In the genomic region with DNA sequence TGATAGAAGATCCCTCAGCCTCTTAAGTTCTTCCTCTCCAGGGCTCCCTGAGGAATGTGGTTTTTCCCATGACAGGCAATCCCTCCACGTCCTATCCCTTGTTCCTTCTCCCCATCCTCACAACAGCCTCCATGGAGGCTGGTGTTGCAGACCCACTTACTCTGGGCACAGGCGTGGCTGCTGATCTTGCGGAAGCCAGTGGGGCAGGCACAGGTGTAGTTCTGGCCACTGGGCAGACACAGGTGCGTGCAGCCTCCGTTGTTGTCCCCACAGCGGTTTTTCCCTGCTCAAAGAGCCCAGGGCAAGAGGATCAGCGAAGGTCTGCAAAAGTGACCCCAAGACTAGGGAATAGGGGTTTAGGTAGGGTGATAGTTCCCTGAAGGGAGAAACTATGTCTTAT, we compare ENCODE assay signal across 11 cellular contexts.
"Had no signal": no experiment of that assay in that cellular context is flagged by ENCODE, and none has a peak within 500 bp of the region (broad histone marks: within the 10 kb centered on the region; RNA-seq: fewer than 3 reads in every experiment).

No MANE protein-coding gene starts in this region.

- H3K36me3 Mint-ChIP-seq: activated naive CD8-positive, alpha-beta T cell treated with anti-CD3 and anti-CD28 coated beads, Interleukin-2, amount 10 ng/mL, durations not matched to agents 7 days and 5 days had no signal

- H3K9me3 ChIP-seq: adrenal gland, breast epithelium, MG63 had no signal

- H3K9me3 Mint-ChIP-seq: activated B cell treated with CpG ODN at 0.5 μM for 24 hours; activated CD4-positive, alpha-beta memory T cell treated with anti-CD3 and anti-CD28 coated beads, Interleukin-2, amount 10 ng/mL, durations not matched to agents 7 days and 5 days; activated naive CD8-positive, alpha-beta T cell treated with anti-CD3 and anti-CD28 coated beads, Interleukin-2, amount 10 ng/mL, durations not matched to agents 7 days and 5 days; activated T-cell treated with anti-CD3 and anti-CD28 coated beads, Interleukin-2, amount 50 U/mL, for 72 hours; activated T-helper 2 cell treated with anti-CD3 and anti-CD28 coated beads, Interferon-gamma antibody, Interleukin-2, Interleukin-4, amounts not matched to agents 10 μg/mL and 5 μg/mL and 100 μg/mL, durations not matched to agents 14 hours and 24 hours and 36 hours had no signal

- H3K4me3 ChIP-seq: adrenal gland, breast epithelium, MG63, PC-9 had no signal

- H3K4me1 ChIP-seq: adrenal gland, breast epithelium had no signal

- H3K4me3 Mint-ChIP-seq: activated B cell treated with CpG ODN at 0.5 μM for 24 hours; activated CD4-positive, alpha-beta memory T cell treated with anti-CD3 and anti-CD28 coated beads, Interleukin-2, amount 10 ng/mL, durations not matched to agents 7 days and 5 days; activated CD4-positive, alpha-beta T cell treated with anti-CD3 and anti-CD28 coated beads for 36 hours; activated naive CD8-positive, alpha-beta T cell treated with anti-CD3 and anti-CD28 coated beads, Interleukin-2, amount 10 ng/mL, durations not matched to agents 7 days and 5 days; activated T-cell treated with anti-CD3 and anti-CD28 coated beads, Interleukin-2, amount 50 U/mL, for 72 hours had no signal

- H3K4me1 Mint-ChIP-seq: activated CD4-positive, alpha-beta memory T cell treated with anti-CD3 and anti-CD28 coated beads, Interleukin-2, amount 10 ng/mL, durations not matched to agents 7 days and 5 days had no signal

- H3K27me3 ChIP-seq: adrenal gland, breast epithelium had no signal

- H3K36me3 ChIP-seq: adrenal gland, breast epithelium, MG63 had no signal

- H2AFZ ChIP-seq: PC-9 had no signal

- H3K4me2 ChIP-seq: PC-9 had no signal

- H3K27ac ChIP-seq: adrenal gland, breast epithelium, PC-9 had no signal

- H3K27ac Mint-ChIP-seq: activated B cell treated with CpG ODN at 0.5 μM for 24 hours; activated CD4-positive, alpha-beta memory T cell treated with anti-CD3 and anti-CD28 coated beads, Interleukin-2, amount 10 ng/mL, durations not matched to agents 7 days and 5 days; activated CD4-positive, alpha-beta T cell treated with anti-CD3 and anti-CD28 coated beads for 36 hours; activated naive CD8-positive, alpha-beta T cell treated with anti-CD3 and anti-CD28 coated beads, Interleukin-2, amount 10 ng/mL, durations not matched to agents 7 days and 5 days; activated T-cell treated with anti-CD3 and anti-CD28 coated beads, Interleukin-2, amount 50 U/mL, for 72 hours; activated T-helper 2 cell treated with anti-CD3 and anti-CD28 coated beads, Interferon-gamma antibody, Interleukin-2, Interleukin-4, amounts not matched to agents 10 μg/mL and 5 μg/mL and 100 μg/mL, durations not matched to agents 14 hours and 24 hours and 36 hours had no signal

- H3K27me3 Mint-ChIP-seq: activated CD4-positive, alpha-beta T cell treated with anti-CD3 and anti-CD28 coated beads for 36 hours; activated naive CD8-positive, alpha-beta T cell treated with anti-CD3 and anti-CD28 coated beads, Interleukin-2, amount 10 ng/mL, durations not matched to agents 7 days and 5 days had no signal

- DNase-seq: SIG-M5 had no signal
